In the genomic region with DNA sequence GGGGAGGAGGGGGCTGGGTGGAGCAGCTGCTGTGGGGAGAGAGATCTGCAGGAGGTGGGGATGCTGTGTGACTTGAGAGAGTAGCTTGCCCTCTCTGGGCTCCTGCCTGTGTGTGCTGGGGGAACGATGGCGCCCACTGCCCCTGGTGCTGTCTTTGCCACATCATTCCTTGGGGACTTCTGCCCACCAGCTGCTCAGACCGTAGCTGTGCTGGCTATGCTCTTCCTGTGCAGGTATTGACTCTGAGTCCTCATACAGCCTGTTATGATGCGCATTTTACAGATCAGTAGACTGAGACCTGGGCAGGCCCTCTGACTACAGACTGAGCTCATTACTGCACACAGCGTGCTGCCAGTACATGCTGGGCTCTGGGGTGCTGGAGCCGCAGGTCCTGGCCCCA, we compare ENCODE assay signal across 12 cellular contexts. TPM values are rescaled to one million over a fixed set of nuclear protein-coding genes. Genes with fewer than 3 reads are reported as not detected.
DNase-seq lines count a peak whose midpoint lies in the region; ATAC-seq, FAIRE-seq and TF ChIP-seq lines count a peak whose summit lies in the region.
"Had no signal": no experiment of that assay in that cellular context is flagged by ENCODE, and none has a peak within 500 bp of the region (broad histone marks: within the 10 kb centered on the region; RNA-seq: fewer than 3 reads in every experiment).

No MANE protein-coding gene starts in this region.

- H3K9me2 ChIP-seq in SK-N-SH, result no peaks in the 10 kb centered on the region

- H3K4me1 ChIP-seq in HUES64 (ENCODE audit: insufficient read depth, low read length) (0 out of 2 replicates have a peak, but pooled peaks cover 5% of the 10 kb centered on the region), small intestine (ENCODE audit: control insufficient read depth in 2 of 2, insufficient read depth in 1 of 2, low read depth in 1 of 2, low read length in 1 of 2) (peaks cover 6 to 9% of the 10 kb centered on the region in 2 donors), SK-N-SH (ENCODE audit: control insufficient read depth in 1 of 2, insufficient read depth in 2 of 2, low read depth in 1 of 2, low read length in 1 of 2) (peaks cover 17 to 30% of the 10 kb centered on the region in 2 experiments)

- peaks cover 17% of the 10 kb centered on the region for H3K36me3 Mint-ChIP-seq in activated T-helper 17 cell treated with anti-CD3 and anti-CD28 coated beads, Interleukin-2, amount 50 U/mL, for 72 hours (ENCODE audit: low read depth)

- no peaks in the 10 kb centered on the region for H3K27me3 ChIP-seq in HUES64 (ENCODE audit: insufficient read depth, low read length)
- no peaks in the 10 kb centered on the region for H3K27me3 ChIP-seq in small intestine (ENCODE audit: control insufficient read depth in 2 of 2, insufficient read depth in 2 of 2, low read length in 2 of 2)
- H3K27me3 ChIP-seq in SK-N-SH (ENCODE audit: insufficient read depth), result no peaks in the 10 kb centered on the region

- FAIRE-seq in small intestine (lab: Jason Lieb, UNC), result no peak
- FAIRE-seq: GM18507 had no signal

- peak overlapping the region; percentile 79 for H3K27ac Mint-ChIP-seq in activated T-helper 17 cell treated with anti-CD3 and anti-CD28 coated beads, Interleukin-2, amount 50 U/mL, for 72 hours
- peak overlapping the region in 1 of 2 donors; percentile 91 for H3K27ac Mint-ChIP-seq in stimulated activated naive CD8-positive, alpha-beta T cell treated with anti-CD3 and anti-CD28 coated beads, Interleukin-15, amount 100 ng/mL, for 72 hours

- H3K9ac ChIP-seq in HUES64 (ENCODE audit: low read depth, low read length) (0 out of 2 replicates have a peak overlapping the region, but pooled peaks have one; percentile 22), SK-N-SH (no peak overlapping the region)

- ATAC-seq in activated T-helper 17 cell treated with anti-CD3 and anti-CD28 coated beads, Interleukin-2, amount 50 U/mL, for 72 hours (replicated peaks), result no peak
- ATAC-seq in left lobe of liver, result peak; percentile 1
- ATAC-seq in GM18519 (IDR thresholded peaks at IDR 0.05; ENCODE audit: low FRiP score, unreplicated experiment), result no peak
- ATAC-seq in stimulated activated naive CD8-positive, alpha-beta T cell treated with anti-CD3 and anti-CD28 coated beads, Interleukin-15, amount 100 ng/mL, for 72 hours, result no peak

- H3K4me3 ChIP-seq in HUES64 (ENCODE audit: low read length) (no peak overlapping the region), small intestine (ENCODE audit: low read depth in 1 of 2, low read length in 2 of 2) (no peak overlapping the region), SK-N-SH (ENCODE audit: low read depth in 2 of 2, low read length in 1 of 2) (no peak overlapping the region)

- H3K4me3 Mint-ChIP-seq in activated T-helper 17 cell treated with anti-CD3 and anti-CD28 coated beads, Interleukin-2, amount 50 U/mL, for 72 hours, result no peak overlapping the region
- no peak overlapping the region for H3K4me3 Mint-ChIP-seq in stimulated activated naive CD8-positive, alpha-beta T cell treated with anti-CD3 and anti-CD28 coated beads, Interleukin-15, amount 100 ng/mL, for 72 hours
- H3K4me3 Mint-ChIP-seq: neural crest cell had no signal

- H3K79me2 ChIP-seq in SK-N-SH (ENCODE audit: insufficient read depth), result peaks cover 50% of the 10 kb centered on the region; the same call in 1 of the 2 replicates

- H3K27ac ChIP-seq in HUES64 (ENCODE audit: low read depth, low read length) (peak overlapping the region; percentile 25; the same call in 1 of the 2 replicates), small intestine (ENCODE audit: low read depth in 1 of 2, low read length in 1 of 2) (peak overlapping the region; percentile 5 to 55), SK-N-SH (ENCODE audit: low read depth in 2 of 2, low read length in 1 of 2) (peak overlapping the region in 1 of 2 experiments; percentile 56; a peak in 1 of 4 replicates)

- no peak overlapping the region for H2AFZ ChIP-seq in SK-N-SH (ENCODE audit: low read depth)

- H3K9me3 ChIP-seq in HUES64 (ENCODE audit: insufficient read depth, low read depth, low read length) (no peaks in the 10 kb centered on the region), small intestine (ENCODE audit: control insufficient read depth, low read depth) (no peaks in the 10 kb centered on the region), SK-N-SH (no peaks in the 10 kb centered on the region)

- H3F3A ChIP-seq in SK-N-SH (replicated peaks; ENCODE audit: insufficient read depth), result no peaks in the 10 kb centered on the region

- CTCF ChIA-PET in SK-N-SH (lab: Yijun Ruan, JAX), result interaction anchor here (0.7 to 7.9 kb wide), 15 partner anchors 17 to 188 kb away, joined by 3 to 74 read pairs (median 5); a partner anchor contains a TSS

- no peaks in the 10 kb centered on the region for H3K4me1 Mint-ChIP-seq in activated T-helper 17 cell treated with anti-CD3 and anti-CD28 coated beads, Interleukin-2, amount 50 U/mL, for 72 hours
- H3K4me1 Mint-ChIP-seq in stimulated activated naive CD8-positive, alpha-beta T cell treated with anti-CD3 and anti-CD28 coated beads, Interleukin-15, amount 100 ng/mL, for 72 hours, result peaks cover 36% of the 10 kb centered on the region

- no peak for TF ChIP-seq RAD21 in SK-N-SH (IDR thresholded peaks at IDR 0.05; ENCODE audit: low read length)

- H3K36me3 ChIP-seq in HUES64 (ENCODE audit: insufficient read depth, low read length) (peaks cover 18% of the 10 kb centered on the region), small intestine (ENCODE audit: control insufficient read depth in 2 of 2, insufficient read depth in 2 of 2, low read length in 2 of 2) (peaks cover 0 to 8% of the 10 kb centered on the region in 2 donors), SK-N-SH (replicated peaks in 1 of 2; ENCODE audit: control insufficient read depth in 1 of 2, insufficient read depth in 2 of 2, low read length in 1 of 2) (peaks cover 7 to 11% of the 10 kb centered on the region in 2 experiments)

- WGBS in HUES64, result 90% methylated on average over 6 of the region's 6 CpGs
- WGBS in small intestine, 3 donors, result 85 to 92% (median 90%) methylated on average over 6 of the region's 6 CpGs
- WGBS in SK-N-SH (ENCODE audit: low lambda C conversion rate), result 94% methylated on average over 3 of the region's 6 CpGs

- DNase-seq in left lobe of liver (ENCODE audit: low spot score) (no peak), small intestine (no peak), SK-N-SH (no peak), AG20443 (ENCODE audit: low spot score) (no peak)
- no peak for DNase-seq in stimulated activated naive CD8-positive, alpha-beta T cell treated with anti-CD3 and anti-CD28 coated beads, Interleukin-15, amount 100 ng/mL, for 72 hours
- DNase-seq: DMS79, NCI-H2227 treated with DMSO at 0.1 percent for 48 hours had no signal

- POLR2A ChIA-PET in SK-N-SH (lab: Yijun Ruan, JAX), result interaction anchor here (1.8 kb wide), 1 partner anchor 67 kb away, joined by 7 read pairs; a partner anchor contains a TSS

- TF ChIP-seq CTCF in SK-N-SH (IDR thresholded peaks at IDR 0.05), result no peak

- H3K4me2 ChIP-seq in SK-N-SH, result no peak overlapping the region

- H3K9me3 Mint-ChIP-seq in activated T-helper 17 cell treated with anti-CD3 and anti-CD28 coated beads, Interleukin-2, amount 50 U/mL, for 72 hours, result no peaks in the 10 kb centered on the region
- H3K9me3 Mint-ChIP-seq in stimulated activated naive CD8-positive, alpha-beta T cell treated with anti-CD3 and anti-CD28 coated beads, Interleukin-15, amount 100 ng/mL, for 72 hours, result no peaks in the 10 kb centered on the region
- H3K9me3 Mint-ChIP-seq: neural crest cell had no signal

- no peak for TF ChIP-seq EP300 in SK-N-SH (IDR thresholded peaks at IDR 0.05; ENCODE audit: borderline replicate concordance in 1 of 2, low read depth in 1 of 2, low read length in 1 of 2)

- H4K20me1 ChIP-seq in SK-N-SH (ENCODE audit: insufficient read depth), result peaks cover 35% of the 10 kb centered on the region

- no peaks in the 10 kb centered on the region for H3K27me3 Mint-ChIP-seq in activated T-helper 17 cell treated with anti-CD3 and anti-CD28 coated beads, Interleukin-2, amount 50 U/mL, for 72 hours
- no peaks in the 10 kb centered on the region for H3K27me3 Mint-ChIP-seq in stimulated activated naive CD8-positive, alpha-beta T cell treated with anti-CD3 and anti-CD28 coated beads, Interleukin-15, amount 100 ng/mL, for 72 hours

TF ChIP-seq in SK-N-SH, 30 proteins besides CTCF, POLR2A, EP300 and RAD21:
- no peak for TF ChIP-seq GABPA (IDR thresholded peaks at IDR 0.05; ENCODE audit: low read depth)

RNA-seq across cellular contexts. Expression of a gene that starts 51.1 kb away (rescaled TPM):
- 70.7 TPM for polyA plus RNA-seq in HUES64 (2013, experiment 1 of 2)
- 67.0 TPM for polyA plus RNA-seq in HUES64 (2013, experiment 2 of 2)
- total RNA-seq in activated T-helper 17 cell treated with anti-CD3 and anti-CD28 coated beads, Interleukin-2, amount 50 U/mL, for 72 hours, result 100 to 1,000 TPM; 185 to 209 TPM
- total RNA-seq in left lobe of liver, result 64.8 TPM
- polyA plus RNA-seq in small intestine (100 to 1,000 TPM; 146 to 248 (median 186) TPM), SK-N-SH (2012; rRNA removed) (52.5 and 53.6 TPM in 2 replicates)
- 20.5 and 31.8 TPM in 2 replicates for polyA plus RNA-seq in SK-N-SH (2012; cell fraction: cytosol; rRNA removed)
- 159 and 212 TPM in 2 replicates for polyA plus RNA-seq in SK-N-SH (2012; cell fraction: nucleus; rRNA removed)
